Comparison of ENCODE assay signal across 8 cellular contexts in genomic region chr19:51368366-51369282, GRCh38. TPM values are rescaled to one million over a fixed set of nuclear protein-coding genes. Genes with fewer than 3 reads are reported as not detected.
DNase-seq lines count a peak whose midpoint lies in the region; ATAC-seq and TF ChIP-seq lines count a peak whose summit lies in the region.

CLDND2 (minus strand) TSS chr19:51369003; CDS start chr19:51368577, 426 bp downstream.

- peaks cover 0 to 31% (median 18%) of the 10 kb centered on the region in 3 donors for H3K4me1 ChIP-seq in gastroesophageal sphincter
- H3K4me1 ChIP-seq in gastrocnemius medialis: peaks cover 7 to 17% of the 10 kb centered on the region in 2 donors

- H3K27ac ChIP-seq in gastroesophageal sphincter (peak within 1 kb of the TSS; percentile 7 to 98 (median 98)), gastrocnemius medialis (peak within 1 kb of the TSS; percentile 91 to 98 (median 94))

- peaks cover 3% of the 10 kb centered on the region for H3K36me3 Mint-ChIP-seq in T-helper 1 cell treated with Interleukin-12 subunit alpha and Interleukin-12 subunit beta and Interleukin-4 antibody, amounts not matched to agents 30 μg/mL and 1 μg/mL, for 36 hours (ENCODE audit: low read depth)
- peaks cover 50% of the 10 kb centered on the region for H3K36me3 Mint-ChIP-seq in activated CD8-positive, alpha-beta T cell treated with anti-CD3 and anti-CD28 coated beads for 36 hours (ENCODE audit: low read depth)

- 89 to 92% methylated on average over 6 to 8 of the region's 23 CpGs for WGBS in gastroesophageal sphincter (ENCODE audit: low coverage in 1 of 2), 2 donors

- ATAC-seq in activated CD8-positive, alpha-beta T cell treated with anti-CD3 and anti-CD28 coated beads for 36 hours: no peak
- ATAC-seq in gastroesophageal sphincter (no peak), gastrocnemius medialis (no peak), GM21367 (IDR thresholded peaks at IDR 0.05; ENCODE audit: unreplicated experiment) (no peak), HG03571 (IDR thresholded peaks at IDR 0.05; ENCODE audit: unreplicated experiment) (no peak)

- H3K27me3 ChIP-seq in gastroesophageal sphincter (no peaks in the 10 kb centered on the region), gastrocnemius medialis (no peaks in the 10 kb centered on the region)

- in situ Hi-C loops in gastrocnemius medialis (cut with MboI; ENCODE audit: low sequenced_read_pairs in 4 of 4): no loop called here

- no peaks in the 10 kb centered on the region for H3K9me3 ChIP-seq in gastroesophageal sphincter
- no peaks in the 10 kb centered on the region for H3K9me3 ChIP-seq in gastrocnemius medialis

- CTCF ChIA-PET in activated CD8-positive, alpha-beta T cell treated with anti-CD3 and anti-CD28 coated beads for 36 hours (lab: Charles Lee): interaction anchor here (1.0 to 1.8 kb wide), 8 partner anchors 9 to 146 kb away, joined by 3 to 9 read pairs (median 4); no protein-coding TSS in a partner anchor

- POLR2A ChIA-PET in activated CD8-positive, alpha-beta T cell treated with anti-CD3 and anti-CD28 coated beads for 36 hours (lab: Charles Lee): interaction anchor here (0.6 to 1.6 kb wide), 8 partner anchors 9 to 72 kb away, joined by 3 to 11 read pairs (median 4); partner anchors contain the start of genes SIGLEC10 and VSIG10L

- peaks cover 3% of the 10 kb centered on the region for H3K9me3 Mint-ChIP-seq in T-helper 1 cell treated with Interleukin-12 subunit alpha and Interleukin-12 subunit beta and Interleukin-4 antibody, amounts not matched to agents 30 μg/mL and 1 μg/mL, for 36 hours
- H3K9me3 Mint-ChIP-seq in activated CD8-positive, alpha-beta T cell treated with anti-CD3 and anti-CD28 coated beads for 36 hours: no peaks in the 10 kb centered on the region

- TF ChIP-seq EP300 in gastroesophageal sphincter (IDR thresholded peaks at IDR 0.05): no peak

- no peaks in the 10 kb centered on the region for H3K27me3 Mint-ChIP-seq in T-helper 1 cell treated with Interleukin-12 subunit alpha and Interleukin-12 subunit beta and Interleukin-4 antibody, amounts not matched to agents 30 μg/mL and 1 μg/mL, for 36 hours (ENCODE audit: low read depth)
- no peaks in the 10 kb centered on the region for H3K27me3 Mint-ChIP-seq in activated CD8-positive, alpha-beta T cell treated with anti-CD3 and anti-CD28 coated beads for 36 hours

- intact Hi-C loops in activated CD8-positive, alpha-beta T cell treated with anti-CD3 and anti-CD28 coated beads for 36 hours (cut with micrococcal nuclease): no loop called here
- intact Hi-C loops in gastrocnemius medialis (cut with DNase I; ENCODE audit: low total_unique reads): loop anchor here (5.0 to 10.0 kb wide), 6 partner anchors 261 to 1601 kb away; partner anchors contain the start of genes AP2A1, ASPDH, CTU1 and JOSD2

- peak within 1 kb of the TSS; percentile 100 for H3K4me3 Mint-ChIP-seq in T-helper 1 cell treated with Interleukin-12 subunit alpha and Interleukin-12 subunit beta and Interleukin-4 antibody, amounts not matched to agents 30 μg/mL and 1 μg/mL, for 36 hours
- peak within 1 kb of the TSS; percentile 98 for H3K4me3 Mint-ChIP-seq in activated CD8-positive, alpha-beta T cell treated with anti-CD3 and anti-CD28 coated beads for 36 hours

- TF ChIP-seq POLR2A in gastroesophageal sphincter (IDR thresholded peaks at IDR 0.05) (no peak), gastrocnemius medialis (IDR thresholded peaks at IDR 0.05) (no peak)

- no peak for DNase-seq in T-helper 1 cell
- DNase-seq in activated CD8-positive, alpha-beta T cell treated with anti-CD3 and anti-CD28 coated beads for 36 hours: peak; percentile 72
- no peak for DNase-seq in gastrocnemius medialis
- no peak for DNase-seq in cerebellar cortex (ENCODE audit: low spot score)

- peaks cover 68% of the 10 kb centered on the region for H3K4me1 Mint-ChIP-seq in T-helper 1 cell treated with Interleukin-12 subunit alpha and Interleukin-12 subunit beta and Interleukin-4 antibody, amounts not matched to agents 30 μg/mL and 1 μg/mL, for 36 hours (ENCODE audit: low read depth)
- H3K4me1 Mint-ChIP-seq in activated CD8-positive, alpha-beta T cell treated with anti-CD3 and anti-CD28 coated beads for 36 hours (ENCODE audit: low read depth): peaks cover 46% of the 10 kb centered on the region

- H3K27ac Mint-ChIP-seq in T-helper 1 cell treated with Interleukin-12 subunit alpha and Interleukin-12 subunit beta and Interleukin-4 antibody, amounts not matched to agents 30 μg/mL and 1 μg/mL, for 36 hours: peak within 1 kb of the TSS; percentile 98
- peak within 1 kb of the TSS; percentile 98 for H3K27ac Mint-ChIP-seq in activated CD8-positive, alpha-beta T cell treated with anti-CD3 and anti-CD28 coated beads for 36 hours

- H3K36me3 ChIP-seq in gastroesophageal sphincter (no peaks in the 10 kb centered on the region), gastrocnemius medialis (no peaks in the 10 kb centered on the region)

- TF ChIP-seq CTCF in activated CD8-positive, alpha-beta T cell treated with anti-CD3 and anti-CD28 coated beads for 36 hours (IDR thresholded peaks at IDR 0.05): no peak
- no peak for TF ChIP-seq CTCF in gastroesophageal sphincter (IDR thresholded peaks at IDR 0.05)
- TF ChIP-seq CTCF in gastrocnemius medialis (IDR thresholded peaks at IDR 0.05 in 4 of 5, conservative IDR thresholded peaks at IDR 0.05 in 1 of 5): no peak

- H3K4me3 ChIP-seq in gastroesophageal sphincter (peak within 1 kb of the TSS; percentile 40 to 74), gastrocnemius medialis (peak within 1 kb of the TSS; percentile 88 to 95 (median 92))

RNA-seq across cellular contexts. Expression of gene CLDND2, which starts in this region (rescaled TPM):
- total RNA-seq in activated CD8-positive, alpha-beta T cell treated with anti-CD3 and anti-CD28 coated beads for 36 hours: 1 to 10 TPM; 5.0 to 5.4 TPM
- total RNA-seq in gastroesophageal sphincter (not detected), gastrocnemius medialis (not detected)

Comparison
In these comparisons a context has a peak if more than half of its experiments do, and no peak if none do; other contexts are left out.
1. RNA of gene CLDND2 (total RNA-seq): 5.0 to 5.4 TPM in activated CD8-positive, alpha-beta T cell treated with anti-CD3 and anti-CD28 coated beads for 36 hours; not detected in gastroesophageal sphincter and not detected in gastrocnemius medialis; every median in the first group is over 4 times any median in the second.